ENCODE assay signal across 8 cellular contexts in genomic region chr2:149586898-149587219, GRCh38. TPM values are rescaled to one million over a fixed set of nuclear protein-coding genes. Genes with fewer than 3 reads are reported as not detected.
DNase-seq lines count a peak whose midpoint lies in the region; ATAC-seq and TF ChIP-seq lines count a peak whose summit lies in the region.

No MANE protein-coding gene starts in this region.

- WGBS in endodermal cell (ENCODE audit: insufficient coverage in 1 of 2, insufficient read length in 1 of 2), 2 experiments: 0% methylated on average over 5 to 7 of the region's 7 CpGs

- peak overlapping the region; percentile 92 for H3K27ac ChIP-seq in CD4-positive, CD25-positive, alpha-beta regulatory T cell (ENCODE audit: insufficient read depth, low read length, poor library complexity, severe bottlenecking)
- H3K27ac ChIP-seq in OCI-LY3 (ENCODE audit: low read length) (peak overlapping the region; percentile 84), endodermal cell (ENCODE audit: low read depth, low read length) (peak overlapping the region; percentile 84)

- H3K9me3 Mint-ChIP-seq in CD4-positive, CD25-positive, alpha-beta regulatory T cell: no peaks in the 10 kb centered on the region
- H3K9me3 Mint-ChIP-seq in endodermal cell: no peaks in the 10 kb centered on the region

- H3K36me3 Mint-ChIP-seq in CD4-positive, CD25-positive, alpha-beta regulatory T cell: peaks cover 25% of the 10 kb centered on the region
- H3K36me3 Mint-ChIP-seq in endodermal cell (ENCODE audit: low read depth): peaks cover 27% of the 10 kb centered on the region

- peak overlapping the region; percentile 98 to 99 (median 98) for H3K27ac Mint-ChIP-seq in CD4-positive, CD25-positive, alpha-beta regulatory T cell
- H3K27ac Mint-ChIP-seq in endodermal cell: peak overlapping the region; percentile 99

- peaks cover 35% of the 10 kb centered on the region for H3K4me1 ChIP-seq in CD4-positive, CD25-positive, alpha-beta regulatory T cell (ENCODE audit: control insufficient read depth, insufficient read depth, low read length, poor library complexity, severe bottlenecking)
- H3K4me1 ChIP-seq in OCI-LY3 (ENCODE audit: low read length) (peaks cover 16% of the 10 kb centered on the region), endodermal cell (ENCODE audit: control insufficient read depth, insufficient read depth, low read length) (no peaks in the 10 kb centered on the region), neuron (ENCODE audit: insufficient read depth, low read length) (peaks cover 14% of the 10 kb centered on the region)

- peaks cover 38 to 57% (median 41%) of the 10 kb centered on the region in 4 donors for H3K4me1 Mint-ChIP-seq in CD4-positive, CD25-positive, alpha-beta regulatory T cell
- H3K4me1 Mint-ChIP-seq in endodermal cell: peaks cover 18% of the 10 kb centered on the region

- H3K27me3 ChIP-seq in CD4-positive, CD25-positive, alpha-beta regulatory T cell (ENCODE audit: control insufficient read depth, insufficient read depth, low read length): no peaks in the 10 kb centered on the region
- H3K27me3 ChIP-seq in OCI-LY3 (ENCODE audit: low read depth, low read length) (no peaks in the 10 kb centered on the region), endodermal cell (ENCODE audit: control insufficient read depth, insufficient read depth, low read length, poor library complexity, severe bottlenecking) (no peaks in the 10 kb centered on the region), neuron (ENCODE audit: insufficient read depth, low read length) (no peaks in the 10 kb centered on the region)

- H3K36me3 ChIP-seq in CD4-positive, CD25-positive, alpha-beta regulatory T cell (ENCODE audit: control insufficient read depth, insufficient read depth, low read length): peaks cover 20% of the 10 kb centered on the region
- H3K36me3 ChIP-seq in OCI-LY3 (replicated peaks; ENCODE audit: low read depth, low read length) (peaks cover 32% of the 10 kb centered on the region), endodermal cell (ENCODE audit: control insufficient read depth, insufficient read depth, low read length) (peaks cover 39% of the 10 kb centered on the region), neuron (ENCODE audit: insufficient read depth, low read length) (peaks cover 17% of the 10 kb centered on the region)

- TF ChIP-seq POLR2A in GM18505 (IDR thresholded peaks at IDR 0.05; ENCODE audit: borderline replicate concordance, extremely low read depth, insufficient read depth, insufficient read length): no peak

- H3K4me3 ChIP-seq in CD4-positive, CD25-positive, alpha-beta regulatory T cell (ENCODE audit: low read depth, low read length): peak overlapping the region; percentile 100
- H3K4me3 ChIP-seq in OCI-LY3 (ENCODE audit: low read length) (peak overlapping the region; percentile 87), endodermal cell (ENCODE audit: low read length) (peak overlapping the region; percentile 99), neuron (ENCODE audit: low read length) (peak overlapping the region; percentile 86)

- H4K20me1 ChIP-seq in OCI-LY3 (ENCODE audit: insufficient read depth, low read length): peaks cover 5% of the 10 kb centered on the region; the same call in 1 of the 2 replicates

- H3K9me3 ChIP-seq in CD4-positive, CD25-positive, alpha-beta regulatory T cell (ENCODE audit: control insufficient read depth in 2 of 2, low read length in 2 of 2): no peaks in the 10 kb centered on the region
- H3K9me3 ChIP-seq in OCI-LY3 (ENCODE audit: insufficient read depth, low read length): no peaks in the 10 kb centered on the region
- no peaks in the 10 kb centered on the region for H3K9me3 ChIP-seq in endodermal cell (ENCODE audit: control insufficient read depth, low read length)
- H3K9me3 ChIP-seq in neuron (ENCODE audit: low read length): no peaks in the 10 kb centered on the region

- POLR2A ChIA-PET in HEK293T (lab: Yijun Ruan, JAX): interaction anchor here (0.7 to 1.2 kb wide), 3 partner anchors 9 to 256 kb away, joined by 3 to 4 read pairs (median 4); partner anchors contain the start of gene LYPD6

- H3K27me3 Mint-ChIP-seq in CD4-positive, CD25-positive, alpha-beta regulatory T cell: peaks cover 29% of the 10 kb centered on the region
- H3K27me3 Mint-ChIP-seq in endodermal cell (ENCODE audit: insufficient read depth): peaks cover 5% of the 10 kb centered on the region

- CTCF ChIA-PET in HEK293T (lab: Yijun Ruan, JAX): interaction anchor here (0.9 kb wide), 1 partner anchor 15 kb away, joined by 3 read pairs; no protein-coding TSS in a partner anchor

- H3K9ac ChIP-seq in OCI-LY3 (ENCODE audit: low read length) (peak overlapping the region; percentile 96), endodermal cell (ENCODE audit: extremely low read depth, low read length, poor library complexity, severe bottlenecking) (peak overlapping the region; percentile 98)

- H3K79me2 ChIP-seq in OCI-LY3 (ENCODE audit: low read length): peaks cover 49% of the 10 kb centered on the region

- no peak for DNase-seq in CD4-positive, CD25-positive, alpha-beta regulatory T cell
- DNase-seq in endodermal cell (no peak), HEK293T (ENCODE audit: extremely low spot score) (no peak), nucleus accumbens (lab: John Stamatoyannopoulos, UW) (no peak), DMS 273 treated with DMSO at 0.1 percent for 48 hours (lab: John Stamatoyannopoulos, UW) (no peak)

- H3K4me3 Mint-ChIP-seq in CD4-positive, CD25-positive, alpha-beta regulatory T cell: peak overlapping the region; percentile 94 to 97 (median 94)
- peak overlapping the region; percentile 93 for H3K4me3 Mint-ChIP-seq in endodermal cell

- H2AFZ ChIP-seq in OCI-LY3 (ENCODE audit: low read depth, low read length) (no peak overlapping the region), neuron (ENCODE audit: low read depth, low read length) (peak overlapping the region; percentile 72)

- no peak for ATAC-seq in CD4-positive, CD25-positive, alpha-beta regulatory T cell (ENCODE audit: low read depth in 2 of 2)
- no peak for ATAC-seq in GM18505 (IDR thresholded peaks at IDR 0.05; ENCODE audit: unreplicated experiment)

- no peak for TF ChIP-seq CTCF in OCI-LY3 (IDR thresholded peaks at IDR 0.05; ENCODE audit: low read depth, low read length)
- TF ChIP-seq CTCF in endodermal cell (conservative IDR thresholded peaks at IDR 0.05): no peak

- H3K4me2 ChIP-seq in OCI-LY3 (ENCODE audit: low read length): peak overlapping the region; percentile 74

TF ChIP-seq in HEK293T, 16 proteins besides CTCF, POLR2A, EP300 and RAD21:
- TF ChIP-seq CTBP1 (IDR thresholded peaks at IDR 0.05; ENCODE audit: borderline replicate concordance): no peak
- no peak for TF ChIP-seq SUZ12 (IDR thresholded peaks at IDR 0.05)
- TF ChIP-seq PKNOX1 (IDR thresholded peaks at IDR 0.05): no peak
- no peak for TF ChIP-seq BHLHE40 (IDR thresholded peaks at IDR 0.05; ENCODE audit: borderline replicate concordance)
- no peak for TF ChIP-seq SP1 (IDR thresholded peaks at IDR 0.05)
- no peak for TF ChIP-seq HDGF (IDR thresholded peaks at IDR 0.05; ENCODE audit: borderline replicate concordance)
- no peak for TF ChIP-seq ELF4 (IDR thresholded peaks at IDR 0.05)

RNA-seq across cellular contexts. Expression of gene MMADHC, which starts 0.7 kb away (rescaled TPM):
- total RNA-seq in CD4-positive, CD25-positive, alpha-beta regulatory T cell: 72.5 TPM
- 100 to 1,000 TPM; 139 to 200 (median 174) TPM for polyA plus RNA-seq in CD4-positive, CD25-positive, alpha-beta regulatory T cell
- total RNA-seq in endodermal cell: 100 to 1,000 TPM; 105 to 108 TPM
- 105 TPM for polyA plus RNA-seq in endodermal cell (2013, experiment 1 of 2)
- polyA plus RNA-seq in endodermal cell (2013, experiment 2 of 2): 102 TPM
